In the genomic region with DNA sequence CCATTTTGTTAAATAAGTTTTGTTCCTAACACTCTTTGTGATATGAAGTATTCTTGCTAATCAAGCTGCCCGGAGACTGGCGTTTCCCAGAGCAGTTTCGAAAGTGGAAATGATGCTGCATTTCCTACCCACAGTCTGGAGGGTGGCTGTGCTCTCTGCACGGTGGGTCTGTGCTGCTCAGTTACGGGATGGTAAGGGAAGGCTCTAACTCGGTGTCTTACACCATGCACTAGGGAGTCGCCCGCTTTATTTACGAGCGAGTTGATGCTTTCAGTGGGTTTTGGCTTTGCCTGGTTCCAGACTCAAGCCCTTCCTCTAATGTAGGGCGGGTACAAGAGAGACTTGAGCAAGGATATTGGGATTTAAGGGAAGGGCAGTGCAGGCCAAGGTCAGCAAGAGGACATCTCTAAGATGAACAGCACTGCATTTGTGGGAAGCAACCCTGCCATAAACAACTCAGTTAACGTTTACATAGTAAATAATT, we compare ENCODE assay signal across 11 cellular contexts.
DNase-seq lines count a peak whose midpoint lies in the region; FAIRE-seq and TF ChIP-seq lines count a peak whose summit lies in the region.
"Had no signal": no experiment of that assay in that cellular context is flagged by ENCODE, and none has a peak within 500 bp of the region (broad histone marks: within the 10 kb centered on the region; RNA-seq: fewer than 3 reads in every experiment).

No MANE protein-coding gene starts in this region.

- in situ Hi-C loops in mammary epithelial cell (cut with MboI; ENCODE audit: low sequenced_read_pairs in 2 of 2): no loop called here

- intact Hi-C loops in mammary epithelial cell (cut with micrococcal nuclease): loop anchor here (1.0 kb wide), 2 partner anchors 18 to 23 kb away; no protein-coding TSS in a partner anchor
- intact Hi-C loops in vagina (cut with DNase I): no loop called here

- H3K36me3 ChIP-seq in mammary epithelial cell (ENCODE audit: insufficient read depth, low read length): peaks cover 3% of the 10 kb centered on the region
- no peaks in the 10 kb centered on the region for H3K36me3 ChIP-seq in vagina
- H3K36me3 ChIP-seq: adrenal gland had no signal

- peak overlapping the region; percentile 50 for H3K9ac ChIP-seq in mammary epithelial cell (ENCODE audit: insufficient read depth, low read length)

- H3K27ac ChIP-seq in mammary epithelial cell (ENCODE audit: insufficient read depth, low read depth, low read length) (peak overlapping the region; percentile 96), vagina (peak overlapping the region; percentile 73)

- H3K4me3 ChIP-seq in mammary epithelial cell (replicated peaks in 1 of 3; ENCODE audit: insufficient read depth in 1 of 3, low read depth in 2 of 3, low read length in 3 of 3) (no peak overlapping the region), vagina (no peak overlapping the region)
- H3K4me3 ChIP-seq: adrenal gland had no signal

- H3K4me2 ChIP-seq in mammary epithelial cell (ENCODE audit: insufficient read depth, low read depth, low read length): peak overlapping the region; percentile 23

- H2AFZ ChIP-seq in mammary epithelial cell (ENCODE audit: low read depth, low read length): no peak overlapping the region

- H3K9me3 ChIP-seq in mammary epithelial cell (replicated peaks; ENCODE audit: insufficient read depth, low read length) (no peaks in the 10 kb centered on the region), vagina (no peaks in the 10 kb centered on the region)
- H3K9me3 ChIP-seq: adrenal gland had no signal

- TF ChIP-seq POLR2A in vagina (IDR thresholded peaks at IDR 0.05): no peak
- TF ChIP-seq POLR2A in GM12892 (IDR thresholded peaks at IDR 0.05; ENCODE audit: low read depth, low read length): no peak

- TF ChIP-seq CTCF in mammary epithelial cell (conservative IDR thresholded peaks at IDR 0.05 in 1 of 2, IDR thresholded peaks at IDR 0.05 in 1 of 2; ENCODE audit: extremely low read depth in 1 of 2, insufficient read depth in 1 of 2, low read depth in 1 of 2, low read length in 2 of 2): no peak
- no peak for TF ChIP-seq CTCF in vagina (IDR thresholded peaks at IDR 0.05)

- DNase-seq in activated CD8-positive, alpha-beta memory T cell treated with anti-CD3 and anti-CD28 coated beads for 24 hours: peak; percentile 40
- no peak for DNase-seq in activated CD8-positive, alpha-beta memory T cell treated with anti-CD3 and anti-CD28 coated beads, Interleukin-2, amount 50 U/mL, for 4 hours
- DNase-seq in mammary epithelial cell (peak; percentile 8), lung microvascular endothelial cell (ENCODE audit: low read depth in 2 of 2) (peak; percentile 78 to 84), vagina (ENCODE audit: extremely low spot score in 2 of 2) (peak in 1 of 2 donors; percentile 81), GM12892 (ENCODE audit: insufficient read length) (no peak), RPMI8226 (no peak), inferior parietal cortex (ENCODE audit: extremely low spot score) (no peak)
- DNase-seq: NCI-H1417 treated with DMSO at 0.1 percent for 48 hours had no signal

- CTCF ChIA-PET in mammary epithelial cell (lab: Charles Lee; ENCODE audit: low non-redundant PET): no interaction called here

- 73% methylated on average over 10 of the region's 12 CpGs for WGBS in mammary epithelial cell (ENCODE audit: low coverage, missing lambda C conversion rate)

- no peaks in the 10 kb centered on the region for H4K20me1 ChIP-seq in mammary epithelial cell (ENCODE audit: insufficient read depth, low read length)

- H3K4me1 ChIP-seq in mammary epithelial cell (ENCODE audit: insufficient read depth, low read length) (peaks cover 42% of the 10 kb centered on the region), vagina (peaks cover 10% of the 10 kb centered on the region)

- no peak for FAIRE-seq in GM12892 (lab: Jason Lieb, UNC)
- FAIRE-seq: A204.1 had no signal

- H3K27me3 ChIP-seq in mammary epithelial cell (ENCODE audit: insufficient read depth, low read length): no peaks in the 10 kb centered on the region
- no peaks in the 10 kb centered on the region for H3K27me3 ChIP-seq in vagina
- H3K27me3 ChIP-seq: adrenal gland had no signal

- H3K79me2 ChIP-seq in mammary epithelial cell (ENCODE audit: insufficient read depth, low read length): peaks cover 3% of the 10 kb centered on the region

- dilution Hi-C loops in mammary epithelial cell (cut with HindIII; ENCODE audit: low sequenced_read_pairs): no loop called here

- TSS peak; percentile 95 for BruUV-seq in mammary epithelial cell (replicated peaks; lab: Mats Ljungman, UMichigan)

Comparison
In these comparisons a context has a peak if more than half of its experiments do, and no peak if none do; other contexts are left out.
1. DNase-seq: peak in activated CD8-positive, alpha-beta memory T cell treated with anti-CD3 and anti-CD28 coated beads for 24 hours (single experiment), mammary epithelial cell (single experiment) and lung microvascular endothelial cell (2 of 2); none in activated CD8-positive, alpha-beta memory T cell treated with anti-CD3 and anti-CD28 coated beads, Interleukin-2, amount 50 U/mL, for 4 hours (single experiment), GM12892 (single experiment), RPMI8226 (single experiment) and inferior parietal cortex (single experiment).